22 cellular contexts compared by ENCODE assay signal in genomic region chr15:53903129-53903528, GRCh38.
"Had no signal": no experiment of that assay in that cellular context is flagged by ENCODE, and none has a peak within 500 bp of the region (broad histone marks: within the 10 kb centered on the region; RNA-seq: fewer than 3 reads in every experiment).

No MANE protein-coding gene starts in this region.

- H3K9me3 ChIP-seq: colonic mucosa, esophagus muscularis mucosa, esophagus squamous epithelium, gastrocnemius medialis, gastroesophageal sphincter, heart left ventricle, heart right ventricle had no signal

- H3K4me1 ChIP-seq: colonic mucosa, esophagus muscularis mucosa, esophagus squamous epithelium, foreskin keratinocyte, gastrocnemius medialis, gastroesophageal sphincter, heart left ventricle, heart right ventricle had no signal

- H3K27ac ChIP-seq: colonic mucosa, coronary artery, dorsolateral prefrontal cortex, epithelial cell of prostate, esophagus muscularis mucosa, esophagus squamous epithelium, foreskin keratinocyte, gastrocnemius medialis, gastroesophageal sphincter, heart left ventricle, heart right ventricle had no signal

- H3K4me3 ChIP-seq: colonic mucosa, coronary artery, dorsolateral prefrontal cortex, esophagus muscularis mucosa, esophagus squamous epithelium, gastrocnemius medialis, gastroesophageal sphincter, heart left ventricle, heart right ventricle had no signal

- H3K36me3 ChIP-seq: colonic mucosa, esophagus muscularis mucosa, esophagus squamous epithelium, gastrocnemius medialis, gastroesophageal sphincter, heart left ventricle, heart right ventricle had no signal

- DNase-seq: colonic mucosa; cortex of kidney; dermis blood vessel endothelial cell; dorsolateral prefrontal cortex; effector CD4-positive, alpha-beta T cell; effector CD8-positive, alpha-beta T cell; effector memory CD8-positive, alpha-beta T cell; endodermal cell; erythroblast; esophagus squamous epithelium; foreskin fibroblast; foreskin keratinocyte; foreskin melanocyte; gastrocnemius medialis; glutamatergic neuron; head of caudate nucleus; heart left ventricle; heart right ventricle had no signal

- H3K27me3 ChIP-seq: colonic mucosa, esophagus muscularis mucosa, esophagus squamous epithelium, gastrocnemius medialis, gastroesophageal sphincter, heart left ventricle, heart right ventricle had no signal
